Comparison of ENCODE assay signal across 14 cellular contexts in genomic region chr15:89138999-89139612, GRCh38. TPM values are rescaled to one million over a fixed set of nuclear protein-coding genes. Genes with fewer than 3 reads are reported as not detected.
A peak's percentile ranks its signal among the peaks of the same experiment; 100 is the strongest.
DNase-seq lines count a peak whose midpoint lies in the region; ATAC-seq and TF ChIP-seq lines count a peak whose summit lies in the region.
"Had no signal": no experiment of that assay in that cellular context is flagged by ENCODE, and none has a peak within 500 bp of the region (broad histone marks: within the 10 kb centered on the region; RNA-seq: fewer than 3 reads in every experiment).

No MANE protein-coding gene starts in this region.

- H3K36me3 ChIP-seq in brain microvascular endothelial cell (replicated peaks) (no peaks in the 10 kb centered on the region), lower lobe of right lung (no peaks in the 10 kb centered on the region), tibial artery (no peaks in the 10 kb centered on the region)
- H3K36me3 ChIP-seq: tibial nerve had no signal

- H3K9me3 ChIP-seq in lower lobe of right lung (no peaks in the 10 kb centered on the region), tibial artery (no peaks in the 10 kb centered on the region), T-helper 17 cell (ENCODE audit: control insufficient read depth, low read length, poor library complexity, severe bottlenecking) (no peaks in the 10 kb centered on the region)
- H3K9me3 ChIP-seq: tibial nerve had no signal

- peaks cover 61% of the 10 kb centered on the region for H3K36me3 Mint-ChIP-seq in activated T-cell treated with anti-CD3 and anti-CD28 coated beads, Interleukin-2, amount 50 U/mL, for 24 hours (ENCODE audit: low read depth)
- H3K36me3 Mint-ChIP-seq in T-helper 17 cell (ENCODE audit: low read depth), result peaks cover 5% of the 10 kb centered on the region
- H3K36me3 Mint-ChIP-seq in activated naive CD4-positive, alpha-beta T cell treated with anti-CD3 and anti-CD28 coated beads, Interleukin-2, amount 10 ng/mL, durations not matched to agents 7 days and 5 days, result peaks cover 21% of the 10 kb centered on the region

- no peak overlapping the region for H3K4me3 ChIP-seq in brain microvascular endothelial cell (ENCODE audit: low read depth, low read length)
- no peak overlapping the region for H3K4me3 ChIP-seq in lower lobe of right lung
- no peak overlapping the region for H3K4me3 ChIP-seq in tibial artery
- H3K4me3 ChIP-seq: smooth muscle cell, tibial nerve had no signal

- no peaks in the 10 kb centered on the region for H3K27me3 Mint-ChIP-seq in activated T-cell treated with anti-CD3 and anti-CD28 coated beads, Interleukin-2, amount 50 U/mL, for 24 hours
- H3K27me3 Mint-ChIP-seq in T-helper 17 cell, result no peaks in the 10 kb centered on the region
- H3K27me3 Mint-ChIP-seq in activated naive CD4-positive, alpha-beta T cell treated with anti-CD3 and anti-CD28 coated beads, Interleukin-2, amount 10 ng/mL, durations not matched to agents 7 days and 5 days, result no peaks in the 10 kb centered on the region
- H3K27me3 Mint-ChIP-seq: activated CD4-positive, alpha-beta T cell treated with anti-CD3 and anti-CD28 coated beads, Interleukin-2, amount 10 ng/mL, durations not matched to agents 7 days and 5 days had no signal

- DNase-seq in LHCN-M2 (ENCODE audit: low read depth) (peak; percentile 46), brain microvascular endothelial cell (peak; percentile 42), lower lobe of right lung (no peak), tibial artery (peak in 1 of 2 donors; percentile 62), NCI-H1092 (lab: John Stamatoyannopoulos, UW) (no peak), T-helper 17 cell (no peak)
- no peak for DNase-seq in activated T-cell treated with anti-CD3 and anti-CD28 coated beads, Interleukin-2, amount 50 U/mL, for 24 hours
- no peak for DNase-seq in activated naive CD4-positive, alpha-beta T cell treated with anti-CD3 and anti-CD28 coated beads, Interleukin-2, amount 10 ng/mL, durations not matched to agents 7 days and 5 days
- DNase-seq: activated CD4-positive, alpha-beta T cell treated with anti-CD3 and anti-CD28 coated beads, Interleukin-2, amount 10 ng/mL, durations not matched to agents 7 days and 5 days; Calu3; MM.1S; T-helper 2 cell had no signal

- ATAC-seq in lower lobe of right lung (no peak), T-helper 17 cell (no peak)

- TF ChIP-seq CTCF in brain microvascular endothelial cell (IDR thresholded peaks at IDR 0.05; ENCODE audit: low read depth, low read length, missing control alignments) (no peak), lower lobe of right lung (IDR thresholded peaks at IDR 0.05) (no peak), tibial artery (IDR thresholded peaks at IDR 0.05) (no peak)

- intact Hi-C loops in lower lobe of right lung (cut with DNase I), result no loop called here
- intact Hi-C loops in tibial artery (cut with DNase I; ENCODE audit: low total_unique reads), result no loop called here

- CTCF ChIA-PET in activated naive CD4-positive, alpha-beta T cell treated with anti-CD3 and anti-CD28 coated beads, Interleukin-2, amount 10 ng/mL, durations not matched to agents 7 days and 5 days (lab: Charles Lee), result interaction anchor here (1.2 to 1.3 kb wide), 2 partner anchors 9 to 38 kb away, joined by 3 to 4 read pairs; no protein-coding TSS in a partner anchor

- H3K27me3 ChIP-seq in brain microvascular endothelial cell (replicated peaks), result no peaks in the 10 kb centered on the region
- no peaks in the 10 kb centered on the region for H3K27me3 ChIP-seq in lower lobe of right lung (ENCODE audit: low read depth)
- H3K27me3 ChIP-seq in tibial artery, result no peaks in the 10 kb centered on the region
- H3K27me3 ChIP-seq: tibial nerve had no signal

- no peaks in the 10 kb centered on the region for H3K9me3 Mint-ChIP-seq in activated T-cell treated with anti-CD3 and anti-CD28 coated beads, Interleukin-2, amount 50 U/mL, for 24 hours
- H3K9me3 Mint-ChIP-seq in activated naive CD4-positive, alpha-beta T cell treated with anti-CD3 and anti-CD28 coated beads, Interleukin-2, amount 10 ng/mL, durations not matched to agents 7 days and 5 days, result no peaks in the 10 kb centered on the region
- H3K9me3 Mint-ChIP-seq: activated CD4-positive, alpha-beta T cell treated with anti-CD3 and anti-CD28 coated beads, Interleukin-2, amount 10 ng/mL, durations not matched to agents 7 days and 5 days had no signal

- no peak overlapping the region for H3K4me3 Mint-ChIP-seq in activated T-cell treated with anti-CD3 and anti-CD28 coated beads, Interleukin-2, amount 50 U/mL, for 24 hours
- no peak overlapping the region for H3K4me3 Mint-ChIP-seq in T-helper 17 cell
- H3K4me3 Mint-ChIP-seq in activated naive CD4-positive, alpha-beta T cell treated with anti-CD3 and anti-CD28 coated beads, Interleukin-2, amount 10 ng/mL, durations not matched to agents 7 days and 5 days, result no peak overlapping the region
- H3K4me3 Mint-ChIP-seq: activated CD4-positive, alpha-beta T cell treated with anti-CD3 and anti-CD28 coated beads, Interleukin-2, amount 10 ng/mL, durations not matched to agents 7 days and 5 days had no signal

- H3K4me1 Mint-ChIP-seq in activated T-cell treated with anti-CD3 and anti-CD28 coated beads, Interleukin-2, amount 50 U/mL, for 24 hours (ENCODE audit: low read depth), result peaks cover 46% of the 10 kb centered on the region
- H3K4me1 Mint-ChIP-seq in T-helper 17 cell, result peaks cover 26% of the 10 kb centered on the region
- peaks cover 40% of the 10 kb centered on the region for H3K4me1 Mint-ChIP-seq in activated naive CD4-positive, alpha-beta T cell treated with anti-CD3 and anti-CD28 coated beads, Interleukin-2, amount 10 ng/mL, durations not matched to agents 7 days and 5 days

- in situ Hi-C loops in brain microvascular endothelial cell (cut with HindIII; ENCODE audit: low pct_ligation_motif_present, low sequenced_read_pairs), result no loop called here

- H3K27ac Mint-ChIP-seq in activated T-cell treated with anti-CD3 and anti-CD28 coated beads, Interleukin-2, amount 50 U/mL, for 24 hours, result no peak overlapping the region
- H3K27ac Mint-ChIP-seq in T-helper 17 cell, result no peak overlapping the region
- no peak overlapping the region for H3K27ac Mint-ChIP-seq in activated naive CD4-positive, alpha-beta T cell treated with anti-CD3 and anti-CD28 coated beads, Interleukin-2, amount 10 ng/mL, durations not matched to agents 7 days and 5 days
- H3K27ac Mint-ChIP-seq: activated CD4-positive, alpha-beta T cell treated with anti-CD3 and anti-CD28 coated beads, Interleukin-2, amount 10 ng/mL, durations not matched to agents 7 days and 5 days had no signal

- H3K27ac ChIP-seq in brain microvascular endothelial cell (peak overlapping the region; percentile 7), lower lobe of right lung (peak overlapping the region; percentile 56), tibial artery (peak overlapping the region; percentile 67 to 85)

- H3K4me1 ChIP-seq in lower lobe of right lung (peaks cover 83% of the 10 kb centered on the region), tibial artery (peaks cover 0 to 94% (median 63%) of the 10 kb centered on the region in 4 donors)

RNA-seq across cellular contexts. Expression of gene ABHD2, which starts 50.9 kb away (rescaled TPM):
- total RNA-seq in LHCN-M2 (2014; rRNA removed) (68.7 and 95.9 TPM in 2 replicates), lower lobe of right lung (202 TPM), T-helper 17 cell (10 to 100 TPM; 55.6 to 58.2 TPM)
- 36.2 TPM for polyA plus RNA-seq in LHCN-M2 (2012)

Comparison
In these comparisons a context has a peak if more than half of its experiments do, and no peak if none do; other contexts are left out.
1. DNase-seq: peak in LHCN-M2 (single experiment) and brain microvascular endothelial cell (single experiment); none in lower lobe of right lung (single experiment), NCI-H1092 (single experiment), activated T-cell treated with anti-CD3 and anti-CD28 coated beads, Interleukin-2, amount 50 U/mL, for 24 hours (single experiment), T-helper 17 cell (0 of 3) and activated naive CD4-positive, alpha-beta T cell treated with anti-CD3 and anti-CD28 coated beads, Interleukin-2, amount 10 ng/mL, durations not matched to agents 7 days and 5 days (single experiment).
2. H3K27ac ChIP-seq: peak in every context shown above with its lines; median percentile 76 in tibial artery; 56 in lower lobe of right lung; 7 in brain microvascular endothelial cell.